Comparison of ENCODE assay signal across 12 cellular contexts in genomic region chr2:171279983-171280790, GRCh38.
"Had no signal": no experiment of that assay in that cellular context is flagged by ENCODE, and none has a peak within 500 bp of the region (broad histone marks: within the 10 kb centered on the region; RNA-seq: fewer than 3 reads in every experiment).

No MANE protein-coding gene starts in this region.

- H3K4me3 Mint-ChIP-seq: dendritic cell treated with granulocyte-macrophage colony-stimulating factor and Interleukin-4, amounts not matched to agents 40 ng/mL and 50 ng/mL, for 4 days; neural crest cell; stimulated activated effector memory CD8-positive, alpha-beta T cell treated with anti-CD3 and anti-CD28 coated beads, Interleukin-12 subunit alpha, Interleukin-12 subunit beta, amount 100 ng/mL, for 72 hours had no signal

- ATAC-seq: activated CD4-positive, CD25-positive, alpha-beta regulatory T cell treated with anti-CD3 and anti-CD28 coated beads, Interleukin-2, amount 50 U/mL, for 24 hours; activated naive CD4-positive, alpha-beta T cell treated with anti-CD3 and anti-CD28 coated beads, Interleukin-2, amount 50 U/mL, for 72 hours; stimulated activated effector memory CD8-positive, alpha-beta T cell treated with anti-CD3 and anti-CD28 coated beads, Interleukin-12 subunit alpha, Interleukin-12 subunit beta, amount 100 ng/mL, for 72 hours had no signal

- H3K4me1 ChIP-seq: parathyroid adenoma, tibial artery, uterus had no signal

- DNase-seq: activated CD4-positive, alpha-beta T cell treated with anti-CD3 and anti-CD28 coated beads, Interleukin-2, amount 50 U/mL, for 4 hours; activated T-cell treated with anti-CD3 and anti-CD28 coated beads, Interleukin-2, amount 50 U/mL, for 1 hour; hippocampal formation; tibial artery; uterus had no signal

- H3K4me3 ChIP-seq: skin epidermis, tibial artery, uterus had no signal

- H3K9me3 ChIP-seq: tibial artery, uterus had no signal

- H3K4me1 Mint-ChIP-seq: neural crest cell; stimulated activated effector memory CD8-positive, alpha-beta T cell treated with anti-CD3 and anti-CD28 coated beads, Interleukin-12 subunit alpha, Interleukin-12 subunit beta, amount 100 ng/mL, for 72 hours had no signal

- H3K36me3 ChIP-seq: tibial artery, uterus had no signal

- H3K36me3 Mint-ChIP-seq: activated naive CD4-positive, alpha-beta T cell treated with anti-CD3 and anti-CD28 coated beads, Interleukin-2, amount 50 U/mL, for 72 hours had no signal

- H3K27ac Mint-ChIP-seq: activated naive CD4-positive, alpha-beta T cell treated with anti-CD3 and anti-CD28 coated beads, Interleukin-2, amount 50 U/mL, for 72 hours; dendritic cell treated with granulocyte-macrophage colony-stimulating factor and Interleukin-4, amounts not matched to agents 40 ng/mL and 50 ng/mL, for 4 days; stimulated activated effector memory CD8-positive, alpha-beta T cell treated with anti-CD3 and anti-CD28 coated beads, Interleukin-12 subunit alpha, Interleukin-12 subunit beta, amount 100 ng/mL, for 72 hours had no signal

- H2AFZ ChIP-seq: parathyroid adenoma had no signal

- H3K9me3 Mint-ChIP-seq: dendritic cell treated with granulocyte-macrophage colony-stimulating factor and Interleukin-4, amounts not matched to agents 40 ng/mL and 50 ng/mL, for 4 days; neural crest cell; stimulated activated effector memory CD8-positive, alpha-beta T cell treated with anti-CD3 and anti-CD28 coated beads, Interleukin-12 subunit alpha, Interleukin-12 subunit beta, amount 100 ng/mL, for 72 hours had no signal

- H3K27me3 ChIP-seq: tibial artery, uterus had no signal

- H3K9ac ChIP-seq: parathyroid adenoma had no signal

- H3K27ac ChIP-seq: parathyroid adenoma, skin epidermis, tibial artery, uterus had no signal

- H3K27me3 Mint-ChIP-seq: dendritic cell treated with granulocyte-macrophage colony-stimulating factor and Interleukin-4, amounts not matched to agents 40 ng/mL and 50 ng/mL, for 4 days had no signal
